Comparison of ENCODE assay signal across 15 cellular contexts in genomic region chr11:71444811-71445210, GRCh38. TPM values are rescaled to one million over a fixed set of nuclear protein-coding genes. Genes with fewer than 3 reads are reported as not detected.
DNase-seq lines count a peak whose midpoint lies in the region; ATAC-seq and TF ChIP-seq lines count a peak whose summit lies in the region.
"Had no signal": no experiment of that assay in that cellular context is flagged by ENCODE, and none has a peak within 500 bp of the region (broad histone marks: within the 10 kb centered on the region; RNA-seq: fewer than 3 reads in every experiment).

No MANE protein-coding gene starts in this region.

- intact Hi-C loops in Right ventricle myocardium superior (cut with DNase I): no loop called here
- intact Hi-C loops in heart right ventricle (cut with DNase I): no loop called here
- intact Hi-C loops in posterior vena cava (cut with DNase I): no loop called here

- H3K9me3 ChIP-seq in heart right ventricle: peaks cover 0 to 12% (median 0%) of the 10 kb centered on the region in 11 donors
- no peaks in the 10 kb centered on the region for H3K9me3 ChIP-seq in RWPE2 (ENCODE audit: severe bottlenecking)
- peaks cover 12% of the 10 kb centered on the region for H3K9me3 ChIP-seq in mesenchymal stem cell (ENCODE audit: control insufficient read depth, low read length)

- H2AK5ac ChIP-seq in mesenchymal stem cell (ENCODE audit: low read length, severe bottlenecking): no peak overlapping the region

- H3K4ac ChIP-seq in mesenchymal stem cell (ENCODE audit: low read depth in 1 of 2, low read length in 2 of 2): no peak overlapping the region

- H4K8ac ChIP-seq in mesenchymal stem cell (ENCODE audit: low read length): peak overlapping the region; percentile 40

- H3K36me3 ChIP-seq in heart right ventricle (peaks cover 0 to 51% (median 6%) of the 10 kb centered on the region in 9 donors), RWPE2 (ENCODE audit: low read depth) (peaks cover 75% of the 10 kb centered on the region), mesenchymal stem cell (ENCODE audit: control insufficient read depth in 1 of 2, insufficient read depth in 2 of 2, low read depth in 1 of 2, low read length in 2 of 2) (peaks cover 51 to 67% of the 10 kb centered on the region in 2 experiments)

- H2BK15ac ChIP-seq in mesenchymal stem cell (ENCODE audit: low read depth, poor library complexity, severe bottlenecking): no peak overlapping the region

- WGBS in heart right ventricle, 2 donors: 97 to 98% methylated on average over 6 of the region's 6 CpGs
- over 99% methylated on average over 6 of the region's 6 CpGs for WGBS in mesenchymal stem cell

- H3K9ac ChIP-seq in mesenchymal stem cell (ENCODE audit: low read length): no peak overlapping the region
- H3K9ac ChIP-seq: BLaER1 treated with 17β-estradiol and CSF1 and Interleukin-3, amounts not matched to agents 10 nM and 100 nM had no signal

- H2AFZ ChIP-seq in mesenchymal stem cell (ENCODE audit: low read depth, low read length): no peak overlapping the region

- no peak overlapping the region for H3K18ac ChIP-seq in mesenchymal stem cell (ENCODE audit: low read depth in 1 of 2, low read length in 2 of 2)

- no peaks in the 10 kb centered on the region for H3K27me3 ChIP-seq in heart right ventricle
- no peaks in the 10 kb centered on the region for H3K27me3 ChIP-seq in RWPE2 (ENCODE audit: insufficient read depth, poor library complexity, severe bottlenecking)
- no peaks in the 10 kb centered on the region for H3K27me3 ChIP-seq in mesenchymal stem cell (ENCODE audit: control insufficient read depth in 1 of 2, insufficient read depth in 1 of 2, low read length in 2 of 2)
- H3K27me3 ChIP-seq: BLaER1 treated with 17β-estradiol and CSF1 and Interleukin-3, amounts not matched to agents 10 nM and 100 nM had no signal

- H3K23ac ChIP-seq in mesenchymal stem cell (ENCODE audit: low read length in 2 of 2): no peak overlapping the region

- H2BK5ac ChIP-seq in mesenchymal stem cell (ENCODE audit: low read depth, low read length, poor library complexity, severe bottlenecking): no peak overlapping the region

- H4K91ac ChIP-seq in mesenchymal stem cell (ENCODE audit: low read length): peak overlapping the region; percentile 76

- H3K4me1 ChIP-seq in heart right ventricle (peaks cover 4 to 24% (median 15%) of the 10 kb centered on the region in 9 donors), RWPE2 (ENCODE audit: insufficient read depth, poor library complexity, severe bottlenecking) (peaks cover 8% of the 10 kb centered on the region), mesenchymal stem cell (ENCODE audit: control insufficient read depth, insufficient read depth, low read depth, low read length) (peaks cover 11% of the 10 kb centered on the region)

- H3K4me3 ChIP-seq in heart right ventricle (no peak overlapping the region), RWPE2 (ENCODE audit: severe bottlenecking) (no peak overlapping the region), mesenchymal stem cell (ENCODE audit: insufficient read depth in 1 of 2, low read depth in 1 of 2, low read length in 2 of 2) (no peak overlapping the region)
- H3K4me3 ChIP-seq: BLaER1 treated with 17β-estradiol and CSF1 and Interleukin-3, amounts not matched to agents 10 nM and 100 nM had no signal

- H3K27ac ChIP-seq in heart right ventricle: no peak overlapping the region
- H3K27ac ChIP-seq in RWPE2 (ENCODE audit: poor library complexity, severe bottlenecking): no peak overlapping the region
- H3K27ac ChIP-seq in mesenchymal stem cell (ENCODE audit: low read length, poor library complexity, severe bottlenecking): no peak overlapping the region
- H3K27ac ChIP-seq: BLaER1 treated with 17β-estradiol and CSF1 and Interleukin-3, amounts not matched to agents 10 nM and 100 nM had no signal

- H3K4me2 ChIP-seq in mesenchymal stem cell (ENCODE audit: low read length, poor library complexity, severe bottlenecking): no peak overlapping the region
- H3K4me2 ChIP-seq: BLaER1 treated with 17β-estradiol and CSF1 and Interleukin-3, amounts not matched to agents 10 nM and 100 nM had no signal

- TF ChIP-seq CTCF in heart right ventricle (IDR thresholded peaks at IDR 0.05): no peak
- TF ChIP-seq CTCF in RWPE2 (IDR thresholded peaks at IDR 0.05; ENCODE audit: poor library complexity, severe bottlenecking): no peak

- H3K14ac ChIP-seq in mesenchymal stem cell (ENCODE audit: low read length in 2 of 2): no peak overlapping the region

- DNase-seq in Right ventricle myocardium superior: peak; percentile 18
- DNase-seq in heart right ventricle: no peak
- peak; percentile 27 for DNase-seq in RWPE2 (ENCODE audit: low spot score)
- no peak for DNase-seq in mesenchymal stem cell
- peak; percentile 42 for DNase-seq in posterior vena cava (ENCODE audit: low spot score)
- no peak for DNase-seq in foreskin melanocyte
- DNase-seq: 8988T; CD4-positive, CD25-positive, alpha-beta regulatory T cell; CD8-positive, alpha-beta memory T cell; COR-L47; GOT3; H9 had no signal

- ATAC-seq in Right ventricle myocardium superior (ENCODE audit: poor library complexity): no peak
- no peak for ATAC-seq in heart right ventricle
- no peak for ATAC-seq in RWPE2 (ENCODE audit: low read depth)
- no peak for ATAC-seq in activated CD4-positive, CD25-positive, alpha-beta regulatory T cell treated with anti-CD3 and anti-CD28 coated beads, Interleukin-2, amount 50 U/mL, for 24 hours
- ATAC-seq in GM18870 (IDR thresholded peaks at IDR 0.05; ENCODE audit: unreplicated experiment): no peak

- H2BK120ac ChIP-seq in mesenchymal stem cell (ENCODE audit: low read depth, low read length): no peak overlapping the region

- no peak overlapping the region for H2BK12ac ChIP-seq in mesenchymal stem cell (ENCODE audit: low read length in 2 of 2)

- peaks cover 30% of the 10 kb centered on the region for H3K79me1 ChIP-seq in mesenchymal stem cell (replicated peaks; ENCODE audit: low read length, poor library complexity, severe bottlenecking)

RNA-seq across cellular contexts. Expression of gene DHCR7, which starts 3.4 kb away (rescaled TPM):
- total RNA-seq in Right ventricle myocardium superior: 48.5 TPM
- 10 to 100 TPM; 24.9 to 49.6 (median 31.0) TPM for total RNA-seq in heart right ventricle
- polyA plus RNA-seq in heart right ventricle: 10 to 100 TPM; 13.5 to 16.0 TPM
- polyA plus RNA-seq in mesenchymal stem cell (2013, experiment 1 of 2): 307 TPM
- polyA plus RNA-seq in mesenchymal stem cell (2013, experiment 2 of 2): 298 TPM
- total RNA-seq in posterior vena cava: 10 to 100 TPM; 14.9 to 15.5 TPM

RNA-seq across cellular contexts. Expression of gene NADSYN1, which starts 8.2 kb away (rescaled TPM):
- 18.5 TPM for total RNA-seq in Right ventricle myocardium superior
- 10 to 100 TPM; 13.4 to 31.4 (median 16.0) TPM for total RNA-seq in heart right ventricle
- polyA plus RNA-seq in heart right ventricle: 10 to 100 TPM; 25.6 to 32.0 TPM
- polyA plus RNA-seq in mesenchymal stem cell (2013, experiment 1 of 2): 42.5 TPM
- 39.8 TPM for polyA plus RNA-seq in mesenchymal stem cell (2013, experiment 2 of 2)
- total RNA-seq in posterior vena cava: 10 to 100 TPM; 38.7 to 48.1 TPM

Comparison
In these comparisons a context has a peak if more than half of its experiments do, and no peak if none do; other contexts are left out.
1. DNase-seq: peak in Right ventricle myocardium superior (single experiment), RWPE2 (single experiment) and posterior vena cava (single experiment); none in heart right ventricle (0 of 2), mesenchymal stem cell (single experiment) and foreskin melanocyte (single experiment).